In genomic region chr9:79745752-79746336, GRCh38 we compare ENCODE assay signal across 29 cellular contexts.
"Had no signal": no experiment of that assay in that cellular context is flagged by ENCODE, and none has a peak within 500 bp of the region (broad histone marks: within the 10 kb centered on the region; RNA-seq: fewer than 3 reads in every experiment).

No MANE protein-coding gene starts in this region.

- H3K4me2 ChIP-seq: neural progenitor cell had no signal

- ATAC-seq: heart right ventricle; left cardiac atrium; left lung; naive thymus-derived CD4-positive, alpha-beta T cell; right lobe of liver; stimulated activated naive CD8-positive, alpha-beta T cell treated with anti-CD3 and anti-CD28 coated beads, Interleukin-15, Interleukin-2, amounts not matched to agents 100 U/mL and 50 U/mL, for 24 hours had no signal

- H3K4me3 Mint-ChIP-seq: dendritic cell treated with granulocyte-macrophage colony-stimulating factor and Interleukin-4, amounts not matched to agents 40 ng/mL and 50 ng/mL, for 4 days; naive thymus-derived CD4-positive, alpha-beta T cell; nephron; neural progenitor cell; type B pancreatic cell had no signal

- H3K27ac ChIP-seq: colonic mucosa, esophagus squamous epithelium, heart right ventricle, left lung, neural progenitor cell, parathyroid adenoma, right lobe of liver, testis, tibial artery had no signal

- FAIRE-seq: endothelial cell of umbilical vein, islet of Langerhans, small intestine had no signal

- H3K36me3 Mint-ChIP-seq: naive thymus-derived CD4-positive, alpha-beta T cell; neural progenitor cell; type B pancreatic cell had no signal

- H3K36me3 ChIP-seq: colonic mucosa, esophagus squamous epithelium, heart right ventricle, left lung, neural progenitor cell, right lobe of liver, tibial artery had no signal

- H3K79me2 ChIP-seq: parathyroid adenoma had no signal

- H3K9me3 ChIP-seq: colonic mucosa, esophagus squamous epithelium, heart right ventricle, left lung, right lobe of liver, testis, tibial artery had no signal

- H3K4me1 Mint-ChIP-seq: naive thymus-derived CD4-positive, alpha-beta T cell had no signal

- DNase-seq: colonic mucosa; effector memory CD4-positive, alpha-beta T cell; esophagus squamous epithelium; foreskin melanocyte; glutamatergic neuron; heart right ventricle; hippocampal formation; left cardiac atrium; left lung; mesenchymal stem cell; midbrain; naive thymus-derived CD4-positive, alpha-beta T cell; right lobe of liver; small intestine; stimulated activated CD4-positive, alpha-beta T cell treated with anti-CD3 and anti-CD28 coated beads, Interleukin-15, amount 100 ng/mL, for 24 hours; stimulated activated CD4-positive, alpha-beta T cell treated with anti-CD3 and anti-CD28 coated beads, Interleukin-2, amount 100 ng/mL, for 48 hours; stimulated activated CD8-positive, alpha-beta memory T cell treated with anti-CD3 and anti-CD28 coated beads, Interleukin-4, amount 100 ng/mL, for 48 hours; stimulated activated naive CD8-positive, alpha-beta T cell treated with anti-CD3 and anti-CD28 coated beads, Interleukin-15, Interleukin-2, amounts not matched to agents 100 U/mL and 50 U/mL, for 24 hours; substantia nigra; testis; tibial artery had no signal

- H3K4me1 ChIP-seq: colonic mucosa, left lung, parathyroid adenoma, right lobe of liver, testis had no signal

- H3K27me3 Mint-ChIP-seq: dendritic cell treated with granulocyte-macrophage colony-stimulating factor and Interleukin-4, amounts not matched to agents 40 ng/mL and 50 ng/mL, for 4 days had no signal

- H3K27me3 ChIP-seq: colonic mucosa, esophagus squamous epithelium, heart right ventricle, left lung, neural progenitor cell, right lobe of liver, testis, tibial artery had no signal

- H3K9me3 Mint-ChIP-seq: type B pancreatic cell had no signal

- H2AFZ ChIP-seq: neural progenitor cell, parathyroid adenoma had no signal

- H3K9ac ChIP-seq: neural progenitor cell, parathyroid adenoma had no signal

- H3K4me3 ChIP-seq: colonic mucosa, esophagus squamous epithelium, heart right ventricle, left lung, neural progenitor cell, right lobe of liver, testis, tibial artery had no signal

- H3K27ac Mint-ChIP-seq: dendritic cell treated with granulocyte-macrophage colony-stimulating factor and Interleukin-4, amounts not matched to agents 40 ng/mL and 50 ng/mL, for 4 days; naive thymus-derived CD4-positive, alpha-beta T cell; nephron; neural progenitor cell; progenitor cell of endocrine pancreas; type B pancreatic cell had no signal
